ENCODE assay signal across 4 cellular contexts in genomic region chr9:35638755-35639154, GRCh38. TPM values are rescaled to one million over a fixed set of nuclear protein-coding genes. Genes with fewer than 3 reads are reported as not detected.
"Had no signal": no experiment of that assay in that cellular context is flagged by ENCODE, and none has a peak within 500 bp of the region (broad histone marks: within the 10 kb centered on the region; RNA-seq: fewer than 3 reads in every experiment).

No MANE protein-coding gene starts in this region.

RNA-seq across cellular contexts. Expression of gene SIT1, which starts 12.0 kb away (rescaled TPM):
- total RNA-seq: cardiac muscle cell, dermis blood vessel endothelial cell, pulmonary artery endothelial cell, smooth muscle cell had no signal
- polyA plus RNA-seq: smooth muscle cell had no signal

RNA-seq across cellular contexts. Expression of gene RMRP, which starts 19.1 kb away (rescaled TPM):
- polyA plus RNA-seq: cardiac muscle cell, smooth muscle cell had no signal

RNA-seq across cellular contexts. Expression of gene CD72, which starts 20.5 kb away (rescaled TPM):
- total RNA-seq: dermis blood vessel endothelial cell had no signal
